ENCODE assay signal across 18 cellular contexts in genomic region chr20:24411452-24412216, GRCh38. TPM values are rescaled to one million over a fixed set of nuclear protein-coding genes. Genes with fewer than 3 reads are reported as not detected.
DNase-seq lines count a peak whose midpoint lies in the region; ATAC-seq and TF ChIP-seq lines count a peak whose summit lies in the region.
"Had no signal": no experiment of that assay in that cellular context is flagged by ENCODE, and none has a peak within 500 bp of the region (broad histone marks: within the 10 kb centered on the region; RNA-seq: fewer than 3 reads in every experiment).

No MANE protein-coding gene starts in this region.

- H3K9me3 ChIP-seq in ascending aorta (no peaks in the 10 kb centered on the region), tibial artery (no peaks in the 10 kb centered on the region), thyroid gland (no peaks in the 10 kb centered on the region)

- TF ChIP-seq POLR2A in thyroid gland (IDR thresholded peaks at IDR 0.05), result no peak

- TF ChIP-seq CTCF in ascending aorta (IDR thresholded peaks at IDR 0.05), result no peak
- TF ChIP-seq CTCF in fibroblast of the aortic adventitia (IDR thresholded peaks at IDR 0.05; ENCODE audit: insufficient read depth, low read length), result no peak
- TF ChIP-seq CTCF in tibial artery (IDR thresholded peaks at IDR 0.05), result no peak
- TF ChIP-seq CTCF in thyroid gland (IDR thresholded peaks at IDR 0.05), result no peak

- peaks cover 0 to 27% of the 10 kb centered on the region in 2 donors for H3K4me1 ChIP-seq in ascending aorta
- peaks cover 0 to 29% (median 28%) of the 10 kb centered on the region in 4 donors for H3K4me1 ChIP-seq in tibial artery
- peaks cover 0 to 11% of the 10 kb centered on the region in 2 donors for H3K4me1 ChIP-seq in thyroid gland

- H3K27ac ChIP-seq in ascending aorta, result peak overlapping the region; percentile 74 to 81
- peak overlapping the region; percentile 60 to 74 for H3K27ac ChIP-seq in tibial artery
- no peak overlapping the region for H3K27ac ChIP-seq in thyroid gland
- H3K27ac ChIP-seq: BLaER1 treated with 17β-estradiol and CSF1 and Interleukin-3, amounts not matched to agents 10 nM and 100 nM; HL-60 had no signal

- 70 to 89% methylated on average over 8 to 9 of the region's 10 CpGs for WGBS in thyroid gland, 2 donors

- in situ Hi-C loops in G401 (cut with HindIII; ENCODE audit: low sequenced_read_pairs), result no loop called here

- ATAC-seq in GM18868 (IDR thresholded peaks at IDR 0.05; ENCODE audit: unreplicated experiment), result no peak
- ATAC-seq: CD8-positive, alpha-beta T cell; GM23338 had no signal

- H3K4me3 ChIP-seq in ascending aorta (no peak overlapping the region), fibroblast of the aortic adventitia (ENCODE audit: low read depth, low read length) (no peak overlapping the region), tibial artery (no peak overlapping the region), thyroid gland (replicated peaks in 1 of 3) (no peak overlapping the region)
- H3K4me3 ChIP-seq: BLaER1 treated with 17β-estradiol and CSF1 and Interleukin-3, amounts not matched to agents 10 nM and 100 nM; GM23338 had no signal

- H3K36me3 ChIP-seq in ascending aorta (no peaks in the 10 kb centered on the region), tibial artery (no peaks in the 10 kb centered on the region), thyroid gland (no peaks in the 10 kb centered on the region)
- H3K36me3 ChIP-seq: BLaER1 treated with 17β-estradiol and CSF1 and Interleukin-3, amounts not matched to agents 10 nM and 100 nM had no signal

- intact Hi-C loops in ascending aorta (cut with DNase I), result loop anchor here (2.0 kb wide), 1 partner anchor 59 kb away; no protein-coding TSS in a partner anchor
- intact Hi-C loops in tibial artery (cut with DNase I; ENCODE audit: low total_unique reads), result no loop called here
- intact Hi-C loops in thyroid gland (cut with DNase I), result no loop called here

- H3K27me3 ChIP-seq in ascending aorta (no peaks in the 10 kb centered on the region), tibial artery (no peaks in the 10 kb centered on the region), thyroid gland (no peaks in the 10 kb centered on the region)
- H3K27me3 ChIP-seq: BLaER1 treated with 17β-estradiol and CSF1 and Interleukin-3, amounts not matched to agents 10 nM and 100 nM had no signal

- peak; percentile 37 for DNase-seq in G401 (ENCODE audit: low spot score)
- no peak for DNase-seq in ascending aorta (ENCODE audit: low spot score in 2 of 2)
- DNase-seq in fibroblast of the aortic adventitia (ENCODE audit: low read depth), result peak; percentile 8
- DNase-seq in tibial artery, result no peak
- no peak for DNase-seq in thyroid gland
- DNase-seq in stimulated activated CD4-positive, alpha-beta T cell treated with anti-CD3 and anti-CD28 coated beads, Interleukin-4, amount 100 ng/mL, for 1 hour, result no peak
- DNase-seq: Calu3; CD8-positive, alpha-beta T cell; DND-41; EL; H7; IMR-90; KBM-7 had no signal

RNA-seq across cellular contexts. Expression of gene SYNDIG1, which starts 57.8 kb away (rescaled TPM):
- not detected in 2 replicates for total RNA-seq in G401 (2014; rRNA removed; shearing (Covaris generic))
- total RNA-seq in ascending aorta (13.7 TPM), fibroblast of the aortic adventitia (ENCODE audit: low replicate concordance) (0.25 and 1.6 TPM in 2 replicates), thyroid gland (10 to 100 TPM in 2 of 4 donors, 1 to 10 TPM in 2; 8.3 to 12.4 (median 10.2) TPM)
- total RNA-seq: B cell; Calu3; CD8-positive, alpha-beta T cell; IMR-90 had no signal

Comparison
In these comparisons a context has a peak if more than half of its experiments do, and no peak if none do; other contexts are left out.
1. DNase-seq: peak in G401 (single experiment) and fibroblast of the aortic adventitia (single experiment); none in ascending aorta (0 of 2), tibial artery (0 of 2), thyroid gland (0 of 2) and stimulated activated CD4-positive, alpha-beta T cell treated with anti-CD3 and anti-CD28 coated beads, Interleukin-4, amount 100 ng/mL, for 1 hour (single experiment).
2. H3K27ac ChIP-seq: peak in ascending aorta (2 of 2) and tibial artery (2 of 2); none in thyroid gland (0 of 3).